ENCODE assay signal across 20 cellular contexts in the genomic region with DNA sequence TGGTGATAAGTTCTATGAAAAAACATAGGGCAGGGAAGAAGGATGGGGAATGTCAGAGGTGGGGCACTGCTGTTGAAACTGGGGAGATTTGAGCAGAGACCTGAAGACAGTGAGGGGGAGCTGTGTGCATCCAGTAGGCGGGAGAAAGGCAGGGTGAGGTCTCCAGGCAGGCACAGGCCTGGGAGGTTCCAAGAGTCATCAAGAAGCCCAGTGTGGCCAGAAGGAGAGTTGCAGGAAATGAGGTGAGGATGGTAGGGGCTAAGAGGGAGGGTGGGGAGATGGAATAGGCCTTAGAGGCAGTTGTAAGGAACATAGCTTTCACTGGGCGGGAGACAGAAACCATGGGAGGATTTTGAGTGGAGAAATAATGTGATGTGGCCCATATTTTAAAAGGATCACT.
DNase-seq lines count a peak whose midpoint lies in the region; ATAC-seq and TF ChIP-seq lines count a peak whose summit lies in the region.
"Had no signal": no experiment of that assay in that cellular context is flagged by ENCODE, and none has a peak within 500 bp of the region (broad histone marks: within the 10 kb centered on the region; RNA-seq: fewer than 3 reads in every experiment).

No MANE protein-coding gene starts in this region.

- H3K4me3 ChIP-seq in DND-41 (ENCODE audit: low read depth in 1 of 2, low read length in 2 of 2) (no peak overlapping the region), H7 (ENCODE audit: insufficient read depth, low read depth, low read length) (no peak overlapping the region), endodermal cell (ENCODE audit: low read length) (no peak overlapping the region), mesendoderm (ENCODE audit: low read length) (no peak overlapping the region)
- H3K4me3 ChIP-seq: A549; BLaER1 treated with 17β-estradiol and CSF1 and Interleukin-3, amounts not matched to agents 10 nM and 100 nM; GM23248 had no signal

- H2BK5ac ChIP-seq in mesendoderm (ENCODE audit: low read length): no peak overlapping the region

- no peak overlapping the region for H3K27ac ChIP-seq in DND-41 (ENCODE audit: low read length)
- H3K27ac ChIP-seq in endodermal cell (ENCODE audit: low read depth, low read length): no peak overlapping the region
- H3K27ac ChIP-seq in mesendoderm (ENCODE audit: low read depth, low read length): no peak overlapping the region
- H3K27ac ChIP-seq: A549; BLaER1 treated with 17β-estradiol and CSF1 and Interleukin-3, amounts not matched to agents 10 nM and 100 nM; GM23248 had no signal

- H3K56ac ChIP-seq in mesendoderm (ENCODE audit: low read length): no peak overlapping the region

- no peak overlapping the region for H3K18ac ChIP-seq in mesendoderm (ENCODE audit: low read length)

- H3K4ac ChIP-seq in mesendoderm (ENCODE audit: low read depth, low read length): no peak overlapping the region

- peaks cover 11% of the 10 kb centered on the region for H3K36me3 Mint-ChIP-seq in endodermal cell (ENCODE audit: low read depth)
- H3K36me3 Mint-ChIP-seq: CD14-positive monocyte had no signal

- TF ChIP-seq CTCF in DND-41 (IDR thresholded peaks at IDR 0.05; ENCODE audit: borderline replicate concordance, extremely low read depth, low read length, poor library complexity, severe bottlenecking) (no peak), endodermal cell (conservative IDR thresholded peaks at IDR 0.05) (peak; percentile 48)

- no peaks in the 10 kb centered on the region for H4K20me1 ChIP-seq in DND-41 (ENCODE audit: insufficient read depth, low read length)
- H4K20me1 ChIP-seq: BLaER1 treated with 17β-estradiol and CSF1 and Interleukin-3, amounts not matched to agents 10 nM and 100 nM had no signal

- H3K9ac ChIP-seq in DND-41 (ENCODE audit: low read depth, low read length): no peak overlapping the region
- no peak overlapping the region for H3K9ac ChIP-seq in endodermal cell (ENCODE audit: extremely low read depth, low read length, poor library complexity, severe bottlenecking)
- no peak overlapping the region for H3K9ac ChIP-seq in mesendoderm (ENCODE audit: low read length)
- H3K9ac ChIP-seq: BLaER1 treated with 17β-estradiol and CSF1 and Interleukin-3, amounts not matched to agents 10 nM and 100 nM; GM23248 had no signal

- no peak overlapping the region for H2AFZ ChIP-seq in DND-41 (ENCODE audit: low read depth, low read length)
- H2AFZ ChIP-seq: GM23248 had no signal

- no peak overlapping the region for H2BK15ac ChIP-seq in mesendoderm (replicated peaks; ENCODE audit: low read depth)

- no peak overlapping the region for H2BK120ac ChIP-seq in mesendoderm (ENCODE audit: low read depth, low read length)

- ATAC-seq in DND-41 (ENCODE audit: insufficient read depth, low read depth): peak; percentile 48; the same call in 1 of the 3 replicates
- ATAC-seq: A549, HCT116 had no signal

- H3K4me2 ChIP-seq in DND-41 (ENCODE audit: insufficient read depth, low read length): no peak overlapping the region
- H3K4me2 ChIP-seq in mesendoderm (ENCODE audit: low read length): no peak overlapping the region
- H3K4me2 ChIP-seq: A549; BLaER1 treated with 17β-estradiol and CSF1 and Interleukin-3, amounts not matched to agents 10 nM and 100 nM had no signal

- no peak overlapping the region for H4K5ac ChIP-seq in mesendoderm (ENCODE audit: low read length)

- H3K27me3 ChIP-seq in DND-41 (ENCODE audit: insufficient read depth, low read length, poor library complexity) (no peaks in the 10 kb centered on the region), H7 (ENCODE audit: control insufficient read depth, insufficient read depth, low read length) (no peaks in the 10 kb centered on the region), endodermal cell (ENCODE audit: control insufficient read depth, insufficient read depth, low read length, poor library complexity, severe bottlenecking) (no peaks in the 10 kb centered on the region), mesendoderm (ENCODE audit: insufficient read depth, low read length, poor library complexity) (no peaks in the 10 kb centered on the region)
- H3K27me3 ChIP-seq: BE2C; BLaER1 treated with 17β-estradiol and CSF1 and Interleukin-3, amounts not matched to agents 10 nM and 100 nM had no signal

- no peaks in the 10 kb centered on the region for H3K36me3 ChIP-seq in DND-41 (ENCODE audit: insufficient read depth, low read length)
- H3K36me3 ChIP-seq in H7 (replicated peaks; ENCODE audit: control insufficient read depth, insufficient read depth, low read length): no peaks in the 10 kb centered on the region
- no peaks in the 10 kb centered on the region for H3K36me3 ChIP-seq in endodermal cell (ENCODE audit: control insufficient read depth, insufficient read depth, low read length)
- H3K36me3 ChIP-seq in mesendoderm (ENCODE audit: control insufficient read depth, insufficient read depth, low read length): no peaks in the 10 kb centered on the region
- H3K36me3 ChIP-seq: BE2C; BLaER1 treated with 17β-estradiol and CSF1 and Interleukin-3, amounts not matched to agents 10 nM and 100 nM had no signal

- H3K27ac Mint-ChIP-seq in endodermal cell: no peak overlapping the region
- H3K27ac Mint-ChIP-seq: CD14-positive monocyte; CD4-positive, alpha-beta T cell; CD8-positive, alpha-beta memory T cell had no signal

- 96 to 100% methylated on average over 1 to 2 of the region's 2 CpGs for WGBS in endodermal cell (ENCODE audit: insufficient coverage in 1 of 2, insufficient read length in 1 of 2), 2 experiments
- no CpG with 5 or more reads among the region's 2 CpGs for WGBS in mesendoderm (ENCODE audit: extremely low coverage, insufficient coverage, low lambda C conversion rate)

- no peak overlapping the region for H4K8ac ChIP-seq in mesendoderm (ENCODE audit: low read depth, low read length)

- DNase-seq in DND-41 (no peak), H7 (peak; percentile 48), endodermal cell (peak; percentile 66), mesendoderm (peak; percentile 60), NCI-H2029 (lab: John Stamatoyannopoulos, UW) (no peak), iPS-NIHi7 (ENCODE audit: extremely low spot score) (no peak), NCI-H1436 (lab: John Stamatoyannopoulos, UW) (no peak)
- DNase-seq: 8988T; ACHN; AML-193; BE2C; CD4-positive, alpha-beta T cell; CD8-positive, alpha-beta memory T cell; DMS 273 treated with DMSO at 0.1 percent for 48 hours; DMS53; GM23248 had no signal

- no peak overlapping the region for H3K4me3 Mint-ChIP-seq in endodermal cell
- H3K4me3 Mint-ChIP-seq: CD14-positive monocyte; CD4-positive, alpha-beta T cell; CD8-positive, alpha-beta memory T cell had no signal

- peaks cover 14% of the 10 kb centered on the region for H3K9me3 Mint-ChIP-seq in endodermal cell

- H3K23ac ChIP-seq in mesendoderm (ENCODE audit: low read length): no peak overlapping the region

- no peak overlapping the region for H2AK5ac ChIP-seq in mesendoderm (ENCODE audit: low read length)

- no peaks in the 10 kb centered on the region for H3K4me1 ChIP-seq in DND-41 (ENCODE audit: insufficient read depth, low read length)
- no peaks in the 10 kb centered on the region for H3K4me1 ChIP-seq in endodermal cell (ENCODE audit: control insufficient read depth, insufficient read depth, low read length)
- no peaks in the 10 kb centered on the region for H3K4me1 ChIP-seq in mesendoderm (ENCODE audit: control insufficient read depth, low read depth, low read length)
- H3K4me1 ChIP-seq: A549, BE2C had no signal

- H3K4me1 Mint-ChIP-seq in endodermal cell: no peaks in the 10 kb centered on the region
- H3K4me1 Mint-ChIP-seq: CD14-positive monocyte; CD8-positive, alpha-beta memory T cell had no signal

- peaks cover 4% of the 10 kb centered on the region for H3K9me3 ChIP-seq in DND-41 (ENCODE audit: insufficient read depth, low read length, severe bottlenecking)
- peaks cover 21% of the 10 kb centered on the region for H3K9me3 ChIP-seq in endodermal cell (ENCODE audit: control insufficient read depth, low read length)
- H3K9me3 ChIP-seq: BE2C had no signal

- H3K79me2 ChIP-seq in DND-41 (ENCODE audit: insufficient read depth, low read length) (no peaks in the 10 kb centered on the region), mesendoderm (ENCODE audit: control insufficient read depth, insufficient read depth, low read length) (no peaks in the 10 kb centered on the region)

- no peaks in the 10 kb centered on the region for H3K79me1 ChIP-seq in mesendoderm (ENCODE audit: low read length)

- peaks cover 2% of the 10 kb centered on the region for H3K27me3 Mint-ChIP-seq in endodermal cell (ENCODE audit: insufficient read depth)
- H3K27me3 Mint-ChIP-seq: CD4-positive, alpha-beta T cell had no signal

Comparison
In these comparisons a context has a peak if more than half of its experiments do, and no peak if none do; other contexts are left out.
1. DNase-seq: peak in H7 (single experiment), endodermal cell (single experiment) and mesendoderm (single experiment); none in DND-41 (single experiment), NCI-H2029 (single experiment), iPS-NIHi7 (single experiment) and NCI-H1436 (single experiment).